Comparison of ENCODE assay signal across 8 cellular contexts in genomic region chr14:35045798-35046047, GRCh38. TPM values are rescaled to one million over a fixed set of nuclear protein-coding genes. Genes with fewer than 3 reads are reported as not detected.
DNase-seq lines count a peak whose midpoint lies in the region; ATAC-seq and TF ChIP-seq lines count a peak whose summit lies in the region.

No MANE protein-coding gene starts in this region.

- DNase-seq in SK-N-SH (no peak), COLO668 (lab: John Stamatoyannopoulos, UW; ENCODE audit: unreplicated experiment) (no peak), KBM-7 (no peak)

- H3K4me2 ChIP-seq in SK-N-SH: peak overlapping the region; percentile 67

- H2AFZ ChIP-seq in SK-N-SH (ENCODE audit: low read depth): peak overlapping the region; percentile 84; the same call in 1 of the 2 replicates

- CTCF ChIA-PET in SK-N-SH (lab: Yijun Ruan, JAX): interaction anchor here (0.8 to 1.6 kb wide), 2 partner anchors 15 to 80 kb away, joined by 3 to 5 read pairs; no protein-coding TSS in a partner anchor

- H3K4me1 ChIP-seq in SK-N-SH (ENCODE audit: control insufficient read depth in 1 of 2, insufficient read depth in 2 of 2, low read depth in 1 of 2, low read length in 1 of 2) (peaks cover 2 to 15% of the 10 kb centered on the region in 2 experiments; a peak in 3 of 4 replicates), stomach smooth muscle (ENCODE audit: control insufficient read depth, insufficient read depth, low read length) (peaks cover 7% of the 10 kb centered on the region)

- peaks cover 35% of the 10 kb centered on the region for H3K79me2 ChIP-seq in SK-N-SH (ENCODE audit: insufficient read depth)

- no peak for TF ChIP-seq RAD21 in SK-N-SH (IDR thresholded peaks at IDR 0.05; ENCODE audit: low read length)

- H3K27ac Mint-ChIP-seq in activated T-helper 17 cell treated with anti-CD3 and anti-CD28 coated beads, Interleukin-2, amount 50 U/mL, for 72 hours: peak overlapping the region; percentile 99

- peaks cover 10% of the 10 kb centered on the region for H3F3A ChIP-seq in SK-N-SH (replicated peaks; ENCODE audit: insufficient read depth)

- H3K4me3 ChIP-seq in SK-N-SH (ENCODE audit: low read depth in 2 of 2, low read length in 1 of 2): peak overlapping the region; percentile 63 to 70
- peak overlapping the region; percentile 94 for H3K4me3 ChIP-seq in iPS-18c (ENCODE audit: insufficient read depth, low read depth, low read length)
- H3K4me3 ChIP-seq in stomach smooth muscle (ENCODE audit: low read length in 2 of 2): peak overlapping the region; percentile 80 to 90

- H3K9ac ChIP-seq in SK-N-SH (peak overlapping the region; percentile 66), stomach smooth muscle (ENCODE audit: low read length in 2 of 2) (peak overlapping the region; percentile 93 to 96)

- peaks cover 22% of the 10 kb centered on the region for H3K36me3 Mint-ChIP-seq in activated T-helper 17 cell treated with anti-CD3 and anti-CD28 coated beads, Interleukin-2, amount 50 U/mL, for 72 hours (ENCODE audit: low read depth)

- H3K27me3 Mint-ChIP-seq in activated T-helper 17 cell treated with anti-CD3 and anti-CD28 coated beads, Interleukin-2, amount 50 U/mL, for 72 hours: no peaks in the 10 kb centered on the region

- H3K27me3 ChIP-seq in SK-N-SH (ENCODE audit: insufficient read depth): no peaks in the 10 kb centered on the region
- H3K27me3 ChIP-seq in stomach smooth muscle (ENCODE audit: control insufficient read depth in 1 of 2, insufficient read depth in 2 of 2, low read length in 2 of 2): no peaks in the 10 kb centered on the region

- H3K9me2 ChIP-seq in SK-N-SH: no peaks in the 10 kb centered on the region

- POLR2A ChIA-PET in SK-N-SH (lab: Yijun Ruan, JAX): interaction anchor here (0.6 to 2.0 kb wide), 4 partner anchors 63 to 173 kb away, joined by 3 to 9 read pairs (median 6); partner anchors contain the start of genes BAZ1A and SRP54

- TF ChIP-seq EP300 in SK-N-SH (IDR thresholded peaks at IDR 0.05; ENCODE audit: borderline replicate concordance in 1 of 2, low read depth in 1 of 2, low read length in 1 of 2): no peak

- H3K4me3 Mint-ChIP-seq in activated T-helper 17 cell treated with anti-CD3 and anti-CD28 coated beads, Interleukin-2, amount 50 U/mL, for 72 hours: peak overlapping the region; percentile 97

- no peaks in the 10 kb centered on the region for H3K9me3 Mint-ChIP-seq in activated T-helper 17 cell treated with anti-CD3 and anti-CD28 coated beads, Interleukin-2, amount 50 U/mL, for 72 hours

- TF ChIP-seq CTCF in SK-N-SH (IDR thresholded peaks at IDR 0.05): no peak

- H3K36me3 ChIP-seq in SK-N-SH (replicated peaks in 1 of 2; ENCODE audit: control insufficient read depth in 1 of 2, insufficient read depth in 2 of 2, low read length in 1 of 2) (peaks cover 0 to 3% of the 10 kb centered on the region in 2 experiments), stomach smooth muscle (ENCODE audit: control insufficient read depth in 2 of 2, insufficient read depth in 2 of 2, low read length in 2 of 2) (peaks cover 0 to 2% of the 10 kb centered on the region in 2 donors)

- ATAC-seq in SK-N-SH treated with all-trans-retinoic acid at 6 μM for 48 hours (no peak), HG02840 (IDR thresholded peaks at IDR 0.05; ENCODE audit: low FRiP score, unreplicated experiment) (no peak)
- no peak for ATAC-seq in activated T-helper 17 cell treated with anti-CD3 and anti-CD28 coated beads, Interleukin-2, amount 50 U/mL, for 72 hours (replicated peaks)

- WGBS in SK-N-SH (ENCODE audit: low lambda C conversion rate): 2% methylated on average over 6 of the region's 6 CpGs

- H3K9me3 ChIP-seq in SK-N-SH (no peaks in the 10 kb centered on the region), iPS-18c (ENCODE audit: control insufficient read depth, insufficient read depth, low read length) (no peaks in the 10 kb centered on the region), stomach smooth muscle (ENCODE audit: control insufficient read depth in 2 of 2, low read length in 2 of 2) (no peaks in the 10 kb centered on the region)

- H3K4me1 Mint-ChIP-seq in activated T-helper 17 cell treated with anti-CD3 and anti-CD28 coated beads, Interleukin-2, amount 50 U/mL, for 72 hours: peaks cover 16% of the 10 kb centered on the region

- H3K27ac ChIP-seq in SK-N-SH (ENCODE audit: low read depth in 2 of 2, low read length in 1 of 2): peak overlapping the region; percentile 78 to 87
- peak overlapping the region; percentile 94 for H3K27ac ChIP-seq in stomach smooth muscle (ENCODE audit: low read length)

- H4K20me1 ChIP-seq in SK-N-SH (ENCODE audit: insufficient read depth): no peaks in the 10 kb centered on the region

- in situ Hi-C loops in KBM-7 (cut with MboI; ENCODE audit: low pct_unique_long_range_greater_than_20kb, low sequenced_read_pairs): no loop called here

TF ChIP-seq in SK-N-SH, 30 proteins besides CTCF, POLR2A, EP300 and RAD21:
- TF ChIP-seq IRF3 (IDR thresholded peaks at IDR 0.05; ENCODE audit: low read depth, low read length) (no peak), ELF1 (IDR thresholded peaks at IDR 0.05) (no peak), TEAD4 (IDR thresholded peaks at IDR 0.05; ENCODE audit: borderline replicate concordance, insufficient read depth) (no peak), FOSL2 (IDR thresholded peaks at IDR 0.05; ENCODE audit: borderline replicate concordance, low read depth) (no peak), JUND (IDR thresholded peaks at IDR 0.05) (no peak), USF1 (IDR thresholded peaks at IDR 0.05; ENCODE audit: borderline replicate concordance, low read depth) (no peak)

TF ChIP-seq in SK-N-SH treated with all-trans-retinoic acid at 6 μM for 48 hours, 23 proteins besides CTCF, POLR2A, EP300 and RAD21:
- TF ChIP-seq ZNF8 (CRISPR knock-in tag; IDR thresholded peaks at IDR 0.05) (no peak), GLIS3 (CRISPR knock-in tag; IDR thresholded peaks at IDR 0.05) (no peak), ZFP30 (CRISPR knock-in tag; IDR thresholded peaks at IDR 0.05) (no peak), ISL1 (CRISPR knock-in tag; IDR thresholded peaks at IDR 0.05) (no peak), TOX (CRISPR knock-in tag; IDR thresholded peaks at IDR 0.05; ENCODE audit: borderline replicate concordance) (no peak), RARB (CRISPR knock-in tag; IDR thresholded peaks at IDR 0.05) (no peak), ZNF70 (CRISPR knock-in tag; IDR thresholded peaks at IDR 0.05) (no peak), ZFP3 (CRISPR knock-in tag; IDR thresholded peaks at IDR 0.05) (no peak), PATZ1 (CRISPR knock-in tag; IDR thresholded peaks at IDR 0.05; ENCODE audit: borderline replicate concordance) (no peak), CREB5 (CRISPR knock-in tag; IDR thresholded peaks at IDR 0.05; ENCODE audit: low read depth) (no peak)

RNA-seq across cellular contexts. Expression of gene FAM177A1, which starts 0.3 kb away (rescaled TPM):
- polyA plus RNA-seq in SK-N-SH (2012; rRNA removed): 35.5 and 36.7 TPM in 2 replicates
- 50.4 and 68.3 TPM in 2 replicates for polyA plus RNA-seq in SK-N-SH (2012; cell fraction: cytosol; rRNA removed)
- 16.1 and 18.2 TPM in 2 replicates for polyA plus RNA-seq in SK-N-SH (2012; cell fraction: nucleus; rRNA removed)
- 10 to 100 TPM; 45.1 to 52.0 TPM for total RNA-seq in activated T-helper 17 cell treated with anti-CD3 and anti-CD28 coated beads, Interleukin-2, amount 50 U/mL, for 72 hours
